Comparison of ENCODE assay signal across 1 cellular context in the genomic region with DNA sequence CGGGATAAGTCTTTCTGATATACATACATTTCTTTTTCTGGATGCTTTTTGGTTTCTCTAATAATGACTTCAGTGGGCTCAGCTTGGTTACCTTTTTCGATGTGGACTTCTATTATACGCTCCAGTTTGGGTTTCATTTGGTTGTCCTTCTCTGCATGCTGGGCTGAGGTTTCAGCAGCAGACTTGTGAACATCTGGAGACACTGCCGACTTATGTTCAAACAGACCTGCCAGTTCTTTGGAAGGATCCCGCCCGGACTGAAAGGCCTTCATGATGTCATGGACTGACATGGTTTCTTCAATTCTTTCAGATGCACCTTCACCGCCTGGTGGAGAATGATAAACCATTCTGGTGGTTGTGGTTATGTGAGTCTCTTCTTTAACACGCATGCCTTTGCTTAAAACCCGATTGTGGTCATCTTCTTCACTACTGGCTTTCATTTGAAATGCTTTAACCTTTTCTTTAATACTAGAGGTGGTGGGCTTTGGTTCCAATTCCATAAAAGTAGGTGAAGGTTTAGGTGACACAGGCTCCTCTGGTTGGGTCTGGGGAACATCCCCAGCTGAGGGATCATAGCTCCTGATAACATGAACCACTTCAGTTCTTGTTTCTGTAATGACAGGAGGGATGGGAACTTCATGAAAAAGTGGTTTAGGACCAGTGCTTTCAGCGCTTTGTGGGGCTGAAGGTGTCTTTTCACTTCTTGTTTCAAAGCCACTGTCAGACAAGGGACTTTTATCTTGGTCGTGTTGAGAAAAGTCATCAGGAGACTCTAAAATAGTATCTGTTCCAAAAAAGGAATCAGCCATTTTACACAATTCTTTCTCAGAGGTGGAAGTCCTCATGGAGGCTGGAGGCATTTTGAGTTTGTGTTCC.
TF ChIP-seq lines count a peak whose summit lies in the region.

No MANE protein-coding gene starts in this region.

TF ChIP-seq in GM23338, 12 proteins besides CTCF, POLR2A, EP300 and RAD21 (continued from another document):
- TF ChIP-seq, protein P1, sequence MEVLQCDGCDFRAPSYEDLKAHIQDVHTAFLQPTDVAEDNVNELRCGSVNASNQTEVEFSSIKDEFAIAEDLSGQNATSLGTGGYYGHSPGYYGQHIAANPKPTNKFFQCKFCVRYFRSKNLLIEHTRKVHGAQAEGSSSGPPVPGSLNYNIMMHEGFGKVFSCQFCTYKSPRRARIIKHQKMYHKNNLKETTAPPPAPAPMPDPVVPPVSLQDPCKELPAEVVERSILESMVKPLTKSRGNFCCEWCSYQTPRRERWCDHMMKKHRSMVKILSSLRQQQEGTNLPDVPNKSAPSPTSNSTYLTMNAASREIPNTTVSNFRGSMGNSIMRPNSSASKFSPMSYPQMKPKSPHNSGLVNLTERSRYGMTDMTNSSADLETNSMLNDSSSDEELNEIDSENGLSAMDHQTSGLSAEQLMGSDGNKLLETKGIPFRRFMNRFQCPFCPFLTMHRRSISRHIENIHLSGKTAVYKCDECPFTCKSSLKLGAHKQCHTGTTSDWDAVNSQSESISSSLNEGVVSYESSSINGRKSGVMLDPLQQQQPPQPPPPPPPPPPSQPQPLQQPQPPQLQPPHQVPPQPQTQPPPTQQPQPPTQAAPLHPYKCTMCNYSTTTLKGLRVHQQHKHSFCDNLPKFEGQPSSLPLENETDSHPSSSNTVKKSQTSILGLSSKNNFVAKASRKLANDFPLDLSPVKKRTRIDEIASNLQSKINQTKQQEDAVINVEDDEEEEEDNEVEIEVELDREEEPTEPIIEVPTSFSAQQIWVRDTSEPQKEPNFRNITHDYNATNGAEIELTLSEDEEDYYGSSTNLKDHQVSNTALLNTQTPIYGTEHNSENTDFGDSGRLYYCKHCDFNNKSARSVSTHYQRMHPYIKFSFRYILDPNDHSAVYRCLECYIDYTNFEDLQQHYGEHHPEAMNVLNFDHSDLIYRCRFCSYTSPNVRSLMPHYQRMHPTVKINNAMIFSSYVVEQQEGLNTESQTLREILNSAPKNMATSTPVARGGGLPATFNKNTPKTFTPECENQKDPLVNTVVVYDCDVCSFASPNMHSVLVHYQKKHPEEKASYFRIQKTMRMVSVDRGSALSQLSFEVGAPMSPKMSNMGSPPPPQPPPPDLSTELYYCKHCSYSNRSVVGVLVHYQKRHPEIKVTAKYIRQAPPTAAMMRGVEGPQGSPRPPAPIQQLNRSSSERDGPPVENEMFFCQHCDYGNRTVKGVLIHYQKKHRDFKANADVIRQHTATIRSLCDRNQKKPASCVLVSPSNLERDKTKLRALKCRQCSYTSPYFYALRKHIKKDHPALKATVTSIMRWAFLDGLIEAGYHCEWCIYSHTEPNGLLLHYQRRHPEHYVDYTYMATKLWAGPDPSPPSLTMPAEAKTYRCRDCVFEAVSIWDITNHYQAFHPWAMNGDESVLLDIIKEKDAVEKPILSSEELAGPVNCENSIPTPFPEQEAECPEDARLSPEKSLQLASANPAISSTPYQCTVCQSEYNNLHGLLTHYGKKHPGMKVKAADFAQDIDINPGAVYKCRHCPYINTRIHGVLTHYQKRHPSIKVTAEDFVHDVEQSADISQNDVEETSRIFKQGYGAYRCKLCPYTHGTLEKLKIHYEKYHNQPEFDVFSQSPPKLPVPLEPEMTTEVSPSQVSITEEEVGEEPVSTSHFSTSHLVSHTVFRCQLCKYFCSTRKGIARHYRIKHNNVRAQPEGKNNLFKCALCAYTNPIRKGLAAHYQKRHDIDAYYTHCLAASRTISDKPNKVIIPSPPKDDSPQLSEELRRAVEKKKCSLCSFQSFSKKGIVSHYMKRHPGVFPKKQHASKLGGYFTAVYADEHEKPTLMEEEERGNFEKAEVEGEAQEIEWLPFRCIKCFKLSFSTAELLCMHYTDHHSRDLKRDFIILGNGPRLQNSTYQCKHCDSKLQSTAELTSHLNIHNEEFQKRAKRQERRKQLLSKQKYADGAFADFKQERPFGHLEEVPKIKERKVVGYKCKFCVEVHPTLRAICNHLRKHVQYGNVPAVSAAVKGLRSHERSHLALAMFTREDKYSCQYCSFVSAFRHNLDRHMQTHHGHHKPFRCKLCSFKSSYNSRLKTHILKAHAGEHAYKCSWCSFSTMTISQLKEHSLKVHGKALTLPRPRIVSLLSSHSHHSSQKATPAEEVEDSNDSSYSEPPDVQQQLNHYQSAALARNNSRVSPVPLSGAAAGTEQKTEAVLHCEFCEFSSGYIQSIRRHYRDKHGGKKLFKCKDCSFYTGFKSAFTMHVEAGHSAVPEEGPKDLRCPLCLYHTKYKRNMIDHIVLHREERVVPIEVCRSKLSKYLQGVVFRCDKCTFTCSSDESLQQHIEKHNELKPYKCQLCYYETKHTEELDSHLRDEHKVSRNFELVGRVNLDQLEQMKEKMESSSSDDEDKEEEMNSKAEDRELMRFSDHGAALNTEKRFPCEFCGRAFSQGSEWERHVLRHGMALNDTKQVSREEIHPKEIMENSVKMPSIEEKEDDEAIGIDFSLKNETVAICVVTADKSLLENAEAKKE (CRISPR knock-in tag; IDR thresholded peaks at IDR 0.05), result no peak
- TF ChIP-seq NANOG (IDR thresholded peaks at IDR 0.05; ENCODE audit: borderline replicate concordance), result no peak
- no peak for TF ChIP-seq CREB1 (CRISPR knock-in tag; IDR thresholded peaks at IDR 0.05; ENCODE audit: low read depth)
- no peak for TF ChIP-seq JUNB (IDR thresholded peaks at IDR 0.05; ENCODE audit: unreplicated experiment)
- no peak for TF ChIP-seq REST (IDR thresholded peaks at IDR 0.05; ENCODE audit: unreplicated experiment)
- no peak for TF ChIP-seq ZNF331 (CRISPR knock-in tag; IDR thresholded peaks at IDR 0.05; ENCODE audit: low read depth)
